21 cellular contexts compared by ENCODE assay signal in genomic region chr12:51534216-51534615, GRCh38.
"Had no signal": no experiment of that assay in that cellular context is flagged by ENCODE, and none has a peak within 500 bp of the region (broad histone marks: within the 10 kb centered on the region; RNA-seq: fewer than 3 reads in every experiment).

No MANE protein-coding gene starts in this region.

- ATAC-seq: body of pancreas; gastroesophageal sphincter; heart left ventricle; left cardiac atrium; natural killer cell treated with Interleukin-12 subunit alpha and Interleukin-12 subunit beta and Interleukin-15 and Interleukin-18, amount 100 ng/mL, for 72 hours; sciatic nerve; stimulated activated naive B cell treated with anti-CD40 and anti-IgM and Interleukin-4, amounts not matched to agents 10 μg/mL and 1 μg/mL and 100 μg/mL, for 72 hours; T-helper 17 cell had no signal

- H3K4me3 ChIP-seq: body of pancreas, cardiac muscle cell, esophagus squamous epithelium, gastroesophageal sphincter, heart left ventricle, smooth muscle cell, thoracic aorta had no signal

- H3K36me3 ChIP-seq: cardiac muscle cell, esophagus squamous epithelium, gastroesophageal sphincter, heart left ventricle, thoracic aorta had no signal

- H3K4me1 ChIP-seq: body of pancreas, gastroesophageal sphincter had no signal

- H3K27ac ChIP-seq: body of pancreas, cardiac muscle cell, esophagus squamous epithelium, gastroesophageal sphincter, heart left ventricle, thoracic aorta had no signal

- H3K9me3 Mint-ChIP-seq: activated CD4-positive, alpha-beta memory T cell treated with anti-CD3 and anti-CD28 coated beads for 36 hours; endodermal cell; memory B cell; natural killer cell treated with Interleukin-12 subunit alpha and Interleukin-12 subunit beta and Interleukin-15 and Interleukin-18, amount 100 ng/mL, for 72 hours; stimulated activated naive B cell treated with anti-CD40 and anti-IgM and Interleukin-4, amounts not matched to agents 10 μg/mL and 1 μg/mL and 100 μg/mL, for 72 hours; type B pancreatic cell had no signal

- H3K4me2 ChIP-seq: smooth muscle cell had no signal

- H3K27me3 ChIP-seq: cardiac muscle cell had no signal

- H3K9me3 ChIP-seq: body of pancreas, esophagus squamous epithelium, gastroesophageal sphincter, heart left ventricle, thoracic aorta had no signal

- H3K36me3 Mint-ChIP-seq: activated CD4-positive, alpha-beta memory T cell treated with anti-CD3 and anti-CD28 coated beads for 36 hours; memory B cell; natural killer cell treated with Interleukin-12 subunit alpha and Interleukin-12 subunit beta and Interleukin-15 and Interleukin-18, amount 100 ng/mL, for 72 hours; stimulated activated naive B cell treated with anti-CD40 and anti-IgM and Interleukin-4, amounts not matched to agents 10 μg/mL and 1 μg/mL and 100 μg/mL, for 72 hours; type B pancreatic cell had no signal

- H3K4me3 Mint-ChIP-seq: activated CD4-positive, alpha-beta memory T cell treated with anti-CD3 and anti-CD28 coated beads for 36 hours; endodermal cell; memory B cell; natural killer cell treated with Interleukin-12 subunit alpha and Interleukin-12 subunit beta and Interleukin-15 and Interleukin-18, amount 100 ng/mL, for 72 hours; stimulated activated naive B cell treated with anti-CD40 and anti-IgM and Interleukin-4, amounts not matched to agents 10 μg/mL and 1 μg/mL and 100 μg/mL, for 72 hours; T-helper 17 cell; type B pancreatic cell had no signal

- DNase-seq: activated CD4-positive, alpha-beta memory T cell treated with anti-CD3 and anti-CD28 coated beads for 36 hours; activated CD4-positive, alpha-beta T cell treated with anti-CD3 and anti-CD28 coated beads for 48 hours; activated effector memory CD4-positive, alpha-beta T cell treated with anti-CD3 and anti-CD28 coated beads, Interleukin-2, amount 50 U/mL, for 16 hours; activated naive CD4-positive, alpha-beta T cell treated with anti-CD3 and anti-CD28 coated beads, Interleukin-2, amount 50 U/mL, for 16 hours; body of pancreas; cortex of kidney; endodermal cell; esophagus squamous epithelium; heart left ventricle; left cardiac atrium; stimulated activated CD4-positive, alpha-beta T cell treated with anti-CD3 and anti-CD28 coated beads, Interleukin-15, amount 100 ng/mL, for 24 hours; stimulated activated naive B cell treated with anti-CD40 and anti-IgM and Interleukin-4, amounts not matched to agents 10 μg/mL and 1 μg/mL and 100 μg/mL, for 72 hours; T-helper 17 cell had no signal

- H3K27ac Mint-ChIP-seq: activated CD4-positive, alpha-beta memory T cell treated with anti-CD3 and anti-CD28 coated beads for 36 hours; endodermal cell; memory B cell; natural killer cell treated with Interleukin-12 subunit alpha and Interleukin-12 subunit beta and Interleukin-15 and Interleukin-18, amount 100 ng/mL, for 72 hours; stimulated activated naive B cell treated with anti-CD40 and anti-IgM and Interleukin-4, amounts not matched to agents 10 μg/mL and 1 μg/mL and 100 μg/mL, for 72 hours; T-helper 17 cell; type B pancreatic cell had no signal
